20 cellular contexts compared by ENCODE assay signal in the genomic region with DNA sequence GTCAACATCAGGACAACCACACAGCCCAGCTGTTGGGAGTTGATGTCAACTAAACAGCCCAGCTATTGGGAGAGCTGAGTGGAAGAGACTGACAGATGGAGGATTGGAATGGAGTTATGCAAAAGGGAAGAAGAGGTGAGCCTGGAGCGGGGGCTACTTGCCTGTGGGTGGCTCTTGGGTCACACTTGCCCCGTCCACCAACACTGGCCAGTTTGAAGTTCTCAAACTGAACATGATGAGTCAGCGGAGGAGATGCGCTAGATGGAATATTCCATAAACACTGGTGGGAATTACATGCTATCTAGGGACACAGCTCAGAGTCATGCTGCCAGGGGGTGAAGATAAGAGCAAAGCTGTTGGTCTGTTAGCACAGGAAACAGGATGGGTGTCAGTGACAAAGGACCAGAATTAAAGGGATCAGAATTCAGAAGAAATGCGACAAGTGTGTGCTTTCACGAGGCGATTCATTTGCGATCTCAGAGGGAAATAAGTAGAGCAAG.
"Had no signal": no experiment of that assay in that cellular context is flagged by ENCODE, and none has a peak within 500 bp of the region (broad histone marks: within the 10 kb centered on the region; RNA-seq: fewer than 3 reads in every experiment).

No MANE protein-coding gene starts in this region.

- ATAC-seq: activated CD8-positive, alpha-beta memory T cell treated with anti-CD3 and anti-CD28 coated beads, Interleukin-2, amount 10 ng/mL, durations not matched to agents 7 days and 5 days; activated CD8-positive, alpha-beta T cell treated with anti-CD3 and anti-CD28 coated beads for 36 hours; activated naive CD8-positive, alpha-beta T cell treated with anti-CD3 and anti-CD28 coated beads, Interleukin-2, amount 50 U/mL, for 24 hours; body of pancreas; lower lobe of right lung; psoas muscle; T-cell had no signal

- H3K36me3 ChIP-seq: cardiac muscle cell, lower lobe of right lung, right atrium auricular region, upper lobe of left lung had no signal

- DNase-seq: activated CD4-positive, alpha-beta T cell treated with anti-CD3 and anti-CD28 coated beads, Interleukin-2, amount 10 ng/mL, durations not matched to agents 7 days and 5 days; activated CD8-positive, alpha-beta memory T cell treated with anti-CD3 and anti-CD28 coated beads, Interleukin-2, amount 10 ng/mL, durations not matched to agents 7 days and 5 days; activated CD8-positive, alpha-beta T cell treated with anti-CD3 and anti-CD28 coated beads for 36 hours; activated gamma-delta T cell; activated naive CD4-positive, alpha-beta T cell treated with anti-CD3 and anti-CD28 coated beads, Interleukin-2, amount 50 U/mL, for 16 hours; activated naive CD8-positive, alpha-beta T cell treated with anti-CD3 and anti-CD28 coated beads, Interleukin-2, amount 50 U/mL, for 24 hours; activated T-cell treated with anti-CD3 and anti-CD28 coated beads for 4 hours; body of pancreas; foreskin fibroblast; kidney; lower lobe of right lung; psoas muscle; stimulated activated CD4-positive, alpha-beta T cell treated with anti-CD3 and anti-CD28 coated beads, Interleukin-4, amount 100 ng/mL, for 24 hours; stimulated activated naive CD4-positive, alpha-beta T cell treated with Interleukin-2 at 50 U/mL for 16 hours; T-cell; T-helper 9 cell; upper lobe of left lung had no signal

- H3K4me3 ChIP-seq: body of pancreas, cardiac muscle cell, lower lobe of right lung, psoas muscle, right atrium auricular region, upper lobe of left lung had no signal

- H3K27me3 ChIP-seq: body of pancreas, cardiac muscle cell, right atrium auricular region, upper lobe of left lung had no signal

- H3K27ac ChIP-seq: body of pancreas, cardiac muscle cell, epithelial cell of prostate, lower lobe of right lung, psoas muscle, right atrium auricular region, upper lobe of left lung had no signal

- H3K4me1 ChIP-seq: lower lobe of right lung, psoas muscle, right atrium auricular region had no signal
